ENCODE assay signal across 13 cellular contexts in genomic region chr22:37314315-37315046, GRCh38. TPM values are rescaled to one million over a fixed set of nuclear protein-coding genes. Genes with fewer than 3 reads are reported as not detected.
A peak's percentile ranks its signal among the peaks of the same experiment; 100 is the strongest.
DNase-seq lines count a peak whose midpoint lies in the region; ATAC-seq lines count a peak whose summit lies in the region.
"Had no signal": no experiment of that assay in that cellular context is flagged by ENCODE, and none has a peak within 500 bp of the region (broad histone marks: within the 10 kb centered on the region; RNA-seq: fewer than 3 reads in every experiment).

No MANE protein-coding gene starts in this region.

- peaks cover 6% of the 10 kb centered on the region for H3K27me3 Mint-ChIP-seq in T-helper 17 cell
- no peaks in the 10 kb centered on the region for H3K27me3 Mint-ChIP-seq in stimulated activated naive CD8-positive, alpha-beta T cell treated with anti-CD3 and anti-CD28 coated beads, Interleukin-15, amount 100 ng/mL, for 72 hours

- no peaks in the 10 kb centered on the region for H3K9me3 Mint-ChIP-seq in stimulated activated naive CD8-positive, alpha-beta T cell treated with anti-CD3 and anti-CD28 coated beads, Interleukin-15, amount 100 ng/mL, for 72 hours

- peak; percentile 37 for DNase-seq in stimulated activated CD4-positive, alpha-beta T cell treated with anti-CD3 and anti-CD28 coated beads, Interleukin-1b, Interleukin-23, amount 100 ng/mL, for 48 hours
- DNase-seq in stimulated activated CD4-positive, alpha-beta T cell treated with anti-CD3 and anti-CD28 coated beads, Interleukin-12 subunit alpha, Interleukin-12 subunit beta, amount 100 ng/mL, for 4 hours: no peak
- DNase-seq in T-helper 17 cell (peak in 2 of 3 donors; percentile 33 to 42), retina (no peak), GOT3 (lab: John Stamatoyannopoulos, UW) (no peak)
- DNase-seq in central memory CD4-positive, alpha-beta T cell: peak; percentile 39
- DNase-seq in stimulated activated naive CD8-positive, alpha-beta T cell treated with anti-CD3 and anti-CD28 coated beads, Interleukin-15, amount 100 ng/mL, for 72 hours: peak in 1 of 2 donors; percentile 79
- DNase-seq: AML-193, gastrocnemius medialis, HCEC 1CT, lower lobe of right lung, NCI-H1105 had no signal

- H3K27ac Mint-ChIP-seq in T-helper 17 cell: peak overlapping the region; percentile 99
- H3K27ac Mint-ChIP-seq in stimulated activated naive CD8-positive, alpha-beta T cell treated with anti-CD3 and anti-CD28 coated beads, Interleukin-15, amount 100 ng/mL, for 72 hours: peak overlapping the region in 1 of 2 donors; percentile 81

- H3K9me3 ChIP-seq in T-helper 17 cell (ENCODE audit: control insufficient read depth, low read length, poor library complexity, severe bottlenecking): no peaks in the 10 kb centered on the region
- H3K9me3 ChIP-seq: gastrocnemius medialis, lower lobe of right lung had no signal

- H3K4me3 Mint-ChIP-seq in T-helper 17 cell: no peak overlapping the region
- H3K4me3 Mint-ChIP-seq in stimulated activated naive CD8-positive, alpha-beta T cell treated with anti-CD3 and anti-CD28 coated beads, Interleukin-15, amount 100 ng/mL, for 72 hours: peak overlapping the region; percentile 49 to 55

- peak; percentile 76 for ATAC-seq in T-helper 17 cell
- ATAC-seq in stimulated activated naive CD8-positive, alpha-beta T cell treated with anti-CD3 and anti-CD28 coated beads, Interleukin-15, amount 100 ng/mL, for 72 hours: peak; percentile 73
- ATAC-seq in HG03571 (IDR thresholded peaks at IDR 0.05; ENCODE audit: unreplicated experiment): no peak
- ATAC-seq: gastrocnemius medialis, lower lobe of right lung had no signal

- H3K36me3 Mint-ChIP-seq in T-helper 17 cell (ENCODE audit: low read depth): peaks cover 2% of the 10 kb centered on the region

- H3K4me1 Mint-ChIP-seq in T-helper 17 cell: peaks cover 25% of the 10 kb centered on the region
- H3K4me1 Mint-ChIP-seq in stimulated activated naive CD8-positive, alpha-beta T cell treated with anti-CD3 and anti-CD28 coated beads, Interleukin-15, amount 100 ng/mL, for 72 hours: peaks cover 86% of the 10 kb centered on the region

RNA-seq across cellular contexts. Expression of gene CYTH4, which starts 32.2 kb away (rescaled TPM):
- total RNA-seq in T-helper 17 cell: 10 to 100 TPM; 89.5 to 98.7 TPM

Comparison
In these comparisons a context has a peak if more than half of its experiments do, and no peak if none do; other contexts are left out.
1. DNase-seq: peak in stimulated activated CD4-positive, alpha-beta T cell treated with anti-CD3 and anti-CD28 coated beads, Interleukin-1b, Interleukin-23, amount 100 ng/mL, for 48 hours (single experiment), T-helper 17 cell (2 of 3) and central memory CD4-positive, alpha-beta T cell (single experiment); none in stimulated activated CD4-positive, alpha-beta T cell treated with anti-CD3 and anti-CD28 coated beads, Interleukin-12 subunit alpha, Interleukin-12 subunit beta, amount 100 ng/mL, for 4 hours (single experiment), retina (single experiment) and GOT3 (single experiment).